In genomic region chr10:76984559-76985443, GRCh38 we compare ENCODE assay signal across 8 cellular contexts.
A peak's percentile ranks its signal among the peaks of the same experiment; 100 is the strongest.
DNase-seq lines count a peak whose midpoint lies in the region; ATAC-seq, FAIRE-seq and TF ChIP-seq lines count a peak whose summit lies in the region.

No MANE protein-coding gene starts in this region.

- intact Hi-C loops in kidney (cut with DNase I), result no loop called here

- no peak overlapping the region for H3K27ac ChIP-seq in kidney (ENCODE audit: low read depth in 2 of 2, low read length in 2 of 2)

- TF ChIP-seq CTCF in WI38 (IDR thresholded peaks at IDR 0.05; ENCODE audit: low read depth, low read length) (peak; percentile 89), bronchial epithelial cell (IDR thresholded peaks at IDR 0.05; ENCODE audit: insufficient read depth, low read length, severe bottlenecking) (peak; percentile 86), kidney (IDR thresholded peaks at IDR 0.05; ENCODE audit: borderline replicate concordance, extremely low read depth, insufficient read depth) (peak; percentile 87)

- ATAC-seq in HG03064 (IDR thresholded peaks at IDR 0.05; ENCODE audit: low read depth, unreplicated experiment), result peak; percentile 85

- H3K36me3 ChIP-seq in bronchial epithelial cell (ENCODE audit: control insufficient read depth, insufficient read depth, low read length) (no peaks in the 10 kb centered on the region), kidney (ENCODE audit: control insufficient read depth in 1 of 2, insufficient read depth in 2 of 2, low read length in 2 of 2) (no peaks in the 10 kb centered on the region)

- H3K27me3 ChIP-seq in bronchial epithelial cell (ENCODE audit: control insufficient read depth, insufficient read depth, low read length), result no peaks in the 10 kb centered on the region

- FAIRE-seq in bronchial epithelial cell (lab: Jason Lieb, UNC) (peak; percentile 43), kidney (lab: Jason Lieb, UNC) (peak; percentile 33)

- H3K4me3 ChIP-seq in WI38 (ENCODE audit: low read depth, low read length) (no peak overlapping the region), bronchial epithelial cell (ENCODE audit: low read depth, low read length) (no peak overlapping the region), kidney (ENCODE audit: low read length in 2 of 2) (no peak overlapping the region)

- H3K4me1 ChIP-seq in kidney (ENCODE audit: control insufficient read depth in 1 of 2, insufficient read depth in 1 of 2, low read depth in 1 of 2, low read length in 2 of 2), result no peaks in the 10 kb centered on the region

- no peak overlapping the region for H3K9ac ChIP-seq in kidney (ENCODE audit: low read length in 2 of 2)

- DNase-seq in SIG-M5 treated with dmso at 0.1 percent for 504 hours (lab: John Stamatoyannopoulos, UW; ENCODE audit: unreplicated experiment) (peak; percentile 64), SIG-M5 (lab: John Stamatoyannopoulos, UW) (no peak), NCI-H2107 (lab: John Stamatoyannopoulos, UW) (peak; percentile 42), bronchial epithelial cell (ENCODE audit: low read depth) (peak; percentile 68), kidney (peak; percentile 81)
- DNase-seq in stimulated activated CD4-positive, alpha-beta T cell treated with anti-CD3 and anti-CD28 coated beads, Interleukin-1b, Interleukin-23, amount 100 ng/mL, for 4 hours (ENCODE audit: low read depth in 2 of 2), result peak; percentile 53 to 59

- no peaks in the 10 kb centered on the region for H3K9me3 ChIP-seq in kidney (ENCODE audit: control insufficient read depth in 1 of 2, low read length in 2 of 2)
